11 cellular contexts compared by ENCODE assay signal in the genomic region with DNA sequence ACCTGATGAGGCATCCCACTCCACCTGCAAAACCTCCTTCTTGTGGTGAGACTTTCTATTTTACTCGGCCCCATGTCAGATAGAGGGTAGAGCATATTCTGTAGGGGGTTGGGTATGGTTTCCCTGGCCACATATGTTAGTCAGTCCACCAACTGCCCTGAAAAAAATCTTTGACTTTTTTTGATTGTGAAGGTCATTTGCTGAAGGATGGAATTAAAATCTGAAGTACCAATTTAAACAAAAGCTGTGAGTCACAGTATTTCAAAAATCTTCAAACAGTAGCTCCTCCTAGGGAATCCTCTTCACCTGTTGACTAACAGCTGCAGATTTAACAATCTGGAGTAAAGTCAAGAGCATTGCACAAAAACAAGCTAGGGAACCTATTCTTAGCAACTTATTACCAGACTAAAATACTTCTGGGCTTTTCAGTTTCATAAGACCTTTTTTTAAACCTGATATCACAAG. TPM values are rescaled to one million over a fixed set of nuclear protein-coding genes. Genes with fewer than 3 reads are reported as not detected.
A peak's percentile ranks its signal among the peaks of the same experiment; 100 is the strongest.
DNase-seq lines count a peak whose midpoint lies in the region; ATAC-seq and TF ChIP-seq lines count a peak whose summit lies in the region.
"Had no signal": no experiment of that assay in that cellular context is flagged by ENCODE, and none has a peak within 500 bp of the region (broad histone marks: within the 10 kb centered on the region; RNA-seq: fewer than 3 reads in every experiment).

No MANE protein-coding gene starts in this region.

- peak; percentile 6 for DNase-seq in DMS79 (lab: John Stamatoyannopoulos, UW)
- no peak for DNase-seq in DMS79 treated with DMSO at 0.1 percent for 48 hours (lab: John Stamatoyannopoulos, UW)
- DNase-seq in left lung, result no peak
- DNase-seq in cerebellar cortex (ENCODE audit: low spot score), result no peak
- DNase-seq in occipital lobe (lab: John Stamatoyannopoulos, UW), result no peak
- DNase-seq in KG1 (lab: John Stamatoyannopoulos, UW), result no peak
- DNase-seq: 8988T, NCI-H1048, SHP77 treated with DMSO at 0.1 percent for 48 hours had no signal

- ATAC-seq in GM21367 (IDR thresholded peaks at IDR 0.05; ENCODE audit: unreplicated experiment), result peak; percentile 90
- ATAC-seq in HG03103 (IDR thresholded peaks at IDR 0.05; ENCODE audit: low read depth, unreplicated experiment), result peak; percentile 91
- ATAC-seq in left lung, result peak; percentile 88

- H3K27me3 ChIP-seq in left lung, result no peaks in the 10 kb centered on the region

- TF ChIP-seq CTCF in left lung (IDR thresholded peaks at IDR 0.05), result no peak

- H3K9me3 ChIP-seq in left lung, result no peaks in the 10 kb centered on the region

- no peaks in the 10 kb centered on the region for H3K36me3 ChIP-seq in left lung

- intact Hi-C loops in left lung (cut with DNase I), result loop anchor here in 1 of 2 donors (10.0 kb wide), 1 partner anchor 115 kb away; no protein-coding TSS in a partner anchor

- H3K4me1 ChIP-seq in left lung, result no peaks in the 10 kb centered on the region

- H3K4me3 ChIP-seq in left lung, result no peak overlapping the region

- no peak overlapping the region for H3K27ac ChIP-seq in left lung

RNA-seq across cellular contexts. Expression of gene CCDC110, which starts 8.0 kb away (rescaled TPM):
- total RNA-seq in left lung (1 to 10 TPM; 1.3 to 2.1 TPM), occipital lobe (1.7 TPM)

RNA-seq across cellular contexts. Expression of gene UFSP2, which starts 53.8 kb away (rescaled TPM):
- 10 to 100 TPM; 20.1 to 28.4 TPM for total RNA-seq in left lung
- 53.0 TPM for total RNA-seq in occipital lobe

RNA-seq across cellular contexts. Expression of gene PDLIM3, which starts 55.8 kb away (rescaled TPM):
- total RNA-seq in left lung (10 to 100 TPM; 33.6 to 43.1 TPM), occipital lobe (18.2 TPM)
